In genomic region chr6:10412165-10412947, GRCh38 we compare ENCODE assay signal across 8 cellular contexts. TPM values are rescaled to one million over a fixed set of nuclear protein-coding genes. Genes with fewer than 3 reads are reported as not detected.
DNase-seq lines count a peak whose midpoint lies in the region; ATAC-seq and TF ChIP-seq lines count a peak whose summit lies in the region.

No MANE protein-coding gene starts in this region.

- ATAC-seq in GM21390 (IDR thresholded peaks at IDR 0.05; ENCODE audit: unreplicated experiment) = peak; percentile 56

- TF ChIP-seq CTCF in choroid plexus epithelial cell (conservative IDR thresholded peaks at IDR 0.05; ENCODE audit: low read depth, low read length) (no peak), lower leg skin (IDR thresholded peaks at IDR 0.05) (no peak)

- H3K36me3 ChIP-seq in ES-I3 (ENCODE audit: insufficient read depth, low read length) = no peaks in the 10 kb centered on the region
- H3K36me3 ChIP-seq in HUES64 (ENCODE audit: insufficient read depth, low read length) = no peaks in the 10 kb centered on the region
- H3K36me3 ChIP-seq in SJSA1 = peaks cover 58% of the 10 kb centered on the region
- H3K36me3 ChIP-seq in stomach smooth muscle (ENCODE audit: control insufficient read depth in 2 of 2, insufficient read depth in 2 of 2, low read length in 2 of 2) = no peaks in the 10 kb centered on the region

- H3K9ac ChIP-seq in ES-I3 (ENCODE audit: low read depth, low read length) (peak overlapping the region; percentile 57; the same call in 1 of the 2 replicates), HUES64 (ENCODE audit: low read depth, low read length) (peak overlapping the region; percentile 38; the same call in 1 of the 2 replicates), stomach smooth muscle (ENCODE audit: low read length in 2 of 2) (peak overlapping the region in 1 of 2 donors; percentile 63)

- H3K27ac ChIP-seq in HUES64 (ENCODE audit: low read depth, low read length) = no peak overlapping the region
- peak overlapping the region; percentile 97 for H3K27ac ChIP-seq in SJSA1
- no peak overlapping the region for H3K27ac ChIP-seq in stomach smooth muscle (ENCODE audit: low read length)

- H3K4me3 ChIP-seq in HUES64 (ENCODE audit: low read length) (peak overlapping the region; percentile 57), SJSA1 (peak overlapping the region; percentile 96), choroid plexus epithelial cell (ENCODE audit: low read depth, low read length) (peak overlapping the region; percentile 64), lower leg skin (ENCODE audit: low read depth, poor library complexity, severe bottlenecking) (peak overlapping the region; percentile 51), stomach smooth muscle (ENCODE audit: low read length in 2 of 2) (peak overlapping the region; percentile 80 to 82)

- DNase-seq in SJSA1 (ENCODE audit: low read depth in 1 of 2, low spot score in 2 of 2) (peak; percentile 96 to 98), choroid plexus epithelial cell (ENCODE audit: low read depth) (peak; percentile 59), lower leg skin (ENCODE audit: low spot score in 2 of 2) (peak in 1 of 2 donors; percentile 90), T-helper 9 cell (no peak)

- no peak for TF ChIP-seq POLR2A in lower leg skin (IDR thresholded peaks at IDR 0.05)

- peaks cover 21% of the 10 kb centered on the region for H3K4me1 ChIP-seq in ES-I3 (ENCODE audit: insufficient read depth, low read length)
- H3K4me1 ChIP-seq in HUES64 (ENCODE audit: insufficient read depth, low read length) = peaks cover 35% of the 10 kb centered on the region
- H3K4me1 ChIP-seq in SJSA1 (replicated peaks) = peaks cover 22% of the 10 kb centered on the region
- peaks cover 41% of the 10 kb centered on the region for H3K4me1 ChIP-seq in stomach smooth muscle (ENCODE audit: control insufficient read depth, insufficient read depth, low read length)

- under 1% methylated on average over 75 of the region's 75 CpGs for WGBS in HUES64
- 0 to 1% methylated on average over 39 to 59 of the region's 75 CpGs for WGBS in lower leg skin, 2 donors

- intact Hi-C loops in lower leg skin (cut with DNase I; ENCODE audit: low total_unique reads) = loop anchor here (10.0 kb wide), 3 partner anchors 878 to 1428 kb away; no protein-coding TSS in a partner anchor

- H3K9me3 ChIP-seq in ES-I3 (ENCODE audit: control insufficient read depth, insufficient read depth, low read length) (no peaks in the 10 kb centered on the region), HUES64 (ENCODE audit: insufficient read depth, low read depth, low read length) (no peaks in the 10 kb centered on the region), SJSA1 (replicated peaks) (no peaks in the 10 kb centered on the region), stomach smooth muscle (ENCODE audit: control insufficient read depth in 2 of 2, low read length in 2 of 2) (no peaks in the 10 kb centered on the region)

- H3K27me3 ChIP-seq in HUES64 (ENCODE audit: insufficient read depth, low read length) (peaks cover 99% of the 10 kb centered on the region), SJSA1 (replicated peaks) (no peaks in the 10 kb centered on the region), stomach smooth muscle (ENCODE audit: control insufficient read depth in 1 of 2, insufficient read depth in 2 of 2, low read length in 2 of 2) (peaks cover 65 to 87% of the 10 kb centered on the region in 2 donors)

RNA-seq across cellular contexts. Expression of gene TFAP2A, which starts 2.5 kb away (rescaled TPM):
- polyA plus RNA-seq in HUES64 (2013, experiment 1 of 2) = 4.0 TPM
- 8.7 TPM for polyA plus RNA-seq in HUES64 (2013, experiment 2 of 2)
- 5.8 and 10.2 TPM in 2 replicates for total RNA-seq in SJSA1 (2014; rRNA removed; shearing (Covaris generic))
- total RNA-seq in lower leg skin = 100 to 1,000 TPM in 1 of 4 donors, 10 to 100 TPM in 3; 62.0 to 123 (median 63.7) TPM
